8 cellular contexts compared by ENCODE assay signal in the genomic region with DNA sequence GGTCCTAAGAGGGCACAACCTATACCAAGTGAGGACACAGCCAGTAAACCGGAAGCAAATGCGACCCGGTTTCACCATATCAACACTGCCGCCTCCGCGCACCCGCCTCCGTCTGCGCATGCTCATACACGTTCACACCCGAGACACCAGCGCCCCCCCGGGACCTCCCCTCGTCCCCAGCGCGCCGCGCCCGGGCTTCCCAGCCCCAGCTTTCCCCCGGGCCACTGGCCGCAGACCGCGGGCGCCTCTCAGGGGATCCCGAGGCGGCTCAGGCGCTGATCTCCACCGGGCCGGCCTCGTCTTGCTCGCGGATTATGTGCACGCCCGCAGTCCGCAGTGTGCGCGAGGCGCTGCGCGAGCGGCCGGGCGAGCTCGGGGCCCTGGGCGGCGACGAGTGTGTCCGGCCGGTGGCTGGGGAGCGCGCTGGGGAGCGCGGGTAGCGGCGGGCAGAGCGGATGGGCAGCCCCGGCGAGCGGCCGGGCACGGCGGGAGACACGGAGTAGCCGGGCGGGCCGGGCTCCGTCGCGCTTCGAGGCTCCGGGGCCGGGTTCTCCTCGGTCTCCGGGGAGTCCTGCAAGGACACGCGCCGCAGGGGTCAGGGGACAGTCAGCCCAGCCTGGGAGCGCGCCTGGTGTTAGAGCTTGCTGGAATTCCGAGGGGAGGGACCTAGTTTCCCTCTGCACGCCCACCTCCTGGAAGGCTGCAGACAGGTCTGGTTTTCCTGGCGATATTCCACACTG. TPM values are rescaled to one million over a fixed set of nuclear protein-coding genes. Genes with fewer than 3 reads are reported as not detected.
DNase-seq lines count a peak whose midpoint lies in the region; ATAC-seq, FAIRE-seq and TF ChIP-seq lines count a peak whose summit lies in the region.

No MANE protein-coding gene starts in this region.

- peaks cover 0 to 16% (median 5%) of the 10 kb centered on the region in 11 experiments; a peak in 9 of 22 replicates for H3K9me3 ChIP-seq in BLaER1 treated with 17β-estradiol and CSF1 and Interleukin-3, amounts not matched to agents 10 nM and 100 nM (replicated peaks in 1 of 11)
- no peaks in the 10 kb centered on the region for H3K9me3 ChIP-seq in kidney (ENCODE audit: control insufficient read depth in 1 of 2, low read length in 2 of 2)

- H3K4me1 ChIP-seq in BLaER1 treated with 17β-estradiol and CSF1 and Interleukin-3, amounts not matched to agents 10 nM and 100 nM = peaks cover 4 to 16% (median 13%) of the 10 kb centered on the region in 10 experiments; a peak in 17 of 20 replicates
- H3K4me1 ChIP-seq in kidney (ENCODE audit: control insufficient read depth in 1 of 2, insufficient read depth in 1 of 2, low read depth in 1 of 2, low read length in 2 of 2) = peaks cover 0 to 4% of the 10 kb centered on the region in 2 donors

- H3K4me2 ChIP-seq in BLaER1 treated with 17β-estradiol and CSF1 and Interleukin-3, amounts not matched to agents 10 nM and 100 nM = peak overlapping the region; percentile 53 to 90 (median 72)

- peak overlapping the region in 9 of 10 experiments; percentile 24 to 65 (median 47); a peak in 16 of 20 replicates for H3K4me3 ChIP-seq in BLaER1 treated with 17β-estradiol and CSF1 and Interleukin-3, amounts not matched to agents 10 nM and 100 nM
- H3K4me3 ChIP-seq in kidney (ENCODE audit: low read length in 2 of 2) = peak overlapping the region; percentile 34 to 51

- no peak for FAIRE-seq in kidney (lab: Jason Lieb, UNC)

- intact Hi-C loops in kidney (cut with DNase I) = no loop called here

- DNase-seq in activated CD4-positive, CD25-positive, alpha-beta regulatory T cell (lab: John Stamatoyannopoulos, UW) = peak; percentile 41 to 57 (median 50)
- DNase-seq in central memory CD4-positive, alpha-beta T cell = peak; percentile 71
- peak; percentile 94 for DNase-seq in kidney
- peak; percentile 35 to 71 (median 57) for DNase-seq in stimulated activated CD4-positive, alpha-beta T cell treated with anti-CD3 and anti-CD28 coated beads, Interleukin-1b, Interleukin-23, amount 100 ng/mL, for 24 hours (ENCODE audit: low read depth in 4 of 4, low spot score in 1 of 4)
- no peak for DNase-seq in mesenteric fat pad (ENCODE audit: low spot score)

- H3K27ac ChIP-seq in BLaER1 treated with 17β-estradiol and CSF1 and Interleukin-3, amounts not matched to agents 10 nM and 100 nM = peak overlapping the region in 8 of 11 experiments; percentile 11 to 61 (median 42); a peak in 12 of 22 replicates
- peak overlapping the region in 1 of 2 donors; percentile 65 for H3K27ac ChIP-seq in kidney (ENCODE audit: low read depth in 2 of 2, low read length in 2 of 2)

- H3K36me3 ChIP-seq in BLaER1 treated with 17β-estradiol and CSF1 and Interleukin-3, amounts not matched to agents 10 nM and 100 nM = no peaks in the 10 kb centered on the region
- no peaks in the 10 kb centered on the region for H3K36me3 ChIP-seq in kidney (ENCODE audit: control insufficient read depth in 1 of 2, insufficient read depth in 2 of 2, low read length in 2 of 2)

- H3K27me3 ChIP-seq in BLaER1 treated with 17β-estradiol and CSF1 and Interleukin-3, amounts not matched to agents 10 nM and 100 nM = peaks cover 0 to 20% (median 9%) of the 10 kb centered on the region in 11 experiments; a peak in 15 of 22 replicates

- H4K20me1 ChIP-seq in BLaER1 treated with 17β-estradiol and CSF1 and Interleukin-3, amounts not matched to agents 10 nM and 100 nM = no peaks in the 10 kb centered on the region

- H3K9ac ChIP-seq in BLaER1 treated with 17β-estradiol and CSF1 and Interleukin-3, amounts not matched to agents 10 nM and 100 nM = peak overlapping the region in 7 of 11 experiments; percentile 38 to 65 (median 44); a peak in 12 of 22 replicates
- no peak overlapping the region for H3K9ac ChIP-seq in kidney (ENCODE audit: low read length in 2 of 2)

- TF ChIP-seq CTCF in kidney (IDR thresholded peaks at IDR 0.05; ENCODE audit: borderline replicate concordance, extremely low read depth, insufficient read depth) = peak; percentile 5

- ATAC-seq in HG02973 (IDR thresholded peaks at IDR 0.05; ENCODE audit: unreplicated experiment) (peak; percentile 64), GM18868 (IDR thresholded peaks at IDR 0.05; ENCODE audit: unreplicated experiment) (no peak)

RNA-seq across cellular contexts. Expression of gene HEPN1, which starts 2.0 kb away (rescaled TPM):
- total RNA-seq in kidney (not detected), mesenteric fat pad (not detected)
- polyA plus RNA-seq in kidney (ENCODE audit: insufficient read depth, low read depth, low replicate concordance) = not detected

RNA-seq across cellular contexts. Expression of gene HEPACAM, which starts 14.8 kb away (rescaled TPM):
- not detected for total RNA-seq in kidney
- polyA plus RNA-seq in kidney (ENCODE audit: insufficient read depth, low read depth, low replicate concordance) = 0.30 TPM
- total RNA-seq in mesenteric fat pad = 33.4 TPM

RNA-seq across cellular contexts. Expression of gene ROBO4, which starts 23.4 kb away (rescaled TPM):
- total RNA-seq in kidney = 29.5 TPM
- 12.8 TPM for polyA plus RNA-seq in kidney (ENCODE audit: insufficient read depth, low read depth, low replicate concordance)
- 70.9 TPM for total RNA-seq in mesenteric fat pad

RNA-seq across cellular contexts. Expression of gene CCDC15, which starts 33.0 kb away (rescaled TPM):
- total RNA-seq in kidney (1.5 TPM), mesenteric fat pad (0.93 TPM)
- 0.22 TPM for polyA plus RNA-seq in kidney (ENCODE audit: insufficient read depth, low read depth, low replicate concordance)

RNA-seq across cellular contexts. Expression of gene ROBO3, which starts 55.8 kb away (rescaled TPM):
- total RNA-seq in kidney (12.3 TPM), mesenteric fat pad (14.8 TPM)
- 8.7 TPM for polyA plus RNA-seq in kidney (ENCODE audit: insufficient read depth, low read depth, low replicate concordance)

Comparison
In these comparisons a context has a peak if more than half of its experiments do, and no peak if none do; other contexts are left out.
1. H3K9ac ChIP-seq: peak in BLaER1 treated with 17β-estradiol and CSF1 and Interleukin-3, amounts not matched to agents 10 nM and 100 nM (7 of 11); none in kidney (0 of 2).
2. RNA of gene HEPACAM, which starts 14.8 kb away (total RNA-seq): 33.4 TPM in mesenteric fat pad (single experiment); not detected in kidney (single experiment); every median in the first group is over 10 times any median in the second.